In genomic region chr22:27990879-27991278, GRCh38 we compare ENCODE assay signal across 1 cellular context.
A peak's percentile ranks its signal among the peaks of the same experiment; 100 is the strongest.
TF ChIP-seq lines count a peak whose summit lies in the region.

No MANE protein-coding gene starts in this region.

TF ChIP-seq in HEK293, 187 proteins besides CTCF, POLR2A, EP300 and RAD21 (continued from another document):
- TF ChIP-seq ZNF19 (tag by site-specific recombination; IDR thresholded peaks at IDR 0.05; ENCODE audit: low read depth) (no peak), ZNF76 (tag by site-specific recombination; IDR thresholded peaks at IDR 0.05; ENCODE audit: borderline replicate concordance, low read depth) (no peak), TRIM28 (IDR thresholded peaks at IDR 0.05; ENCODE audit: borderline replicate concordance, low read length) (peak; percentile 88), MYNN (tag by site-specific recombination; IDR thresholded peaks at IDR 0.05; ENCODE audit: borderline replicate concordance) (no peak), KLF1 (tag by site-specific recombination; IDR thresholded peaks at IDR 0.05) (peak; percentile 46), ZXDB (tag by site-specific recombination; IDR thresholded peaks at IDR 0.05) (peak; percentile 30; the same call in 1 of the 2 replicates), ZNF639 (tag by site-specific recombination; IDR thresholded peaks at IDR 0.05) (no peak), ZIC2 (tag by site-specific recombination; IDR thresholded peaks at IDR 0.05) (peak; percentile 90), ZNF341 (tag by site-specific recombination; IDR thresholded peaks at IDR 0.05; ENCODE audit: low read depth) (peak; percentile 43), ZBTB26 (tag by site-specific recombination; optimal IDR thresholded peaks at IDR 0.05) (no peak), ZNF701 (tag by site-specific recombination; IDR thresholded peaks at IDR 0.05) (no peak), GLIS1 (tag by site-specific recombination; IDR thresholded peaks at IDR 0.05) (peak; percentile 57), KLF10 (tag by site-specific recombination; IDR thresholded peaks at IDR 0.05) (no peak), GLIS2 (tag by site-specific recombination; IDR thresholded peaks at IDR 0.05) (no peak), ZNF513 (tag by site-specific recombination; IDR thresholded peaks at IDR 0.05) (no peak), ZBTB17 (tag by site-specific recombination; IDR thresholded peaks at IDR 0.05) (0 out of 2 replicates have a peak, but pooled peaks have one; percentile 21), PATZ1 (tag by site-specific recombination; IDR thresholded peaks at IDR 0.05) (peak; percentile 28), ZBTB20 (tag by site-specific recombination; IDR thresholded peaks at IDR 0.05) (no peak), ZFP69B (tag by site-specific recombination; IDR thresholded peaks at IDR 0.05) (no peak)
